Comparison of ENCODE assay signal across 1 cellular context in genomic region chr2:138267161-138267901, GRCh38.
TF ChIP-seq lines count a peak whose summit lies in the region.

No MANE protein-coding gene starts in this region.

TF ChIP-seq in SK-N-SH, 30 proteins besides CTCF, POLR2A, EP300 and RAD21 (continued from another document):
- TF ChIP-seq IRF3 (IDR thresholded peaks at IDR 0.05; ENCODE audit: low read depth, low read length) (no peak), FOXM1 (IDR thresholded peaks at IDR 0.05; ENCODE audit: low read depth) (peak; percentile 65; the same call in 1 of the 2 replicates), RXRA (IDR thresholded peaks at IDR 0.05; ENCODE audit: borderline replicate concordance, low read depth) (peak; percentile 51; the same call in 1 of the 2 replicates), FOSL2 (IDR thresholded peaks at IDR 0.05; ENCODE audit: borderline replicate concordance, low read depth) (peak; percentile 95), MXI1 (IDR thresholded peaks at IDR 0.05; ENCODE audit: low read depth, low read length) (no peak), EZH2phosphoT487 (IDR thresholded peaks at IDR 0.05; ENCODE audit: borderline replicate concordance, low read depth) (no peak), MAX (IDR thresholded peaks at IDR 0.05; ENCODE audit: low read depth) (peak; percentile 24; the same call in 1 of the 2 replicates), JUND (IDR thresholded peaks at IDR 0.05) (peak; percentile 99), TAF1 (IDR thresholded peaks at IDR 0.05; ENCODE audit: borderline replicate concordance, low read depth, low read length) (no peak), GABPA (IDR thresholded peaks at IDR 0.05; ENCODE audit: low read depth) (no peak)
TF ChIP-seq in SK-N-SH: peak in this region for 10.
